Comparison of ENCODE assay signal across 6 cellular contexts in the genomic region with DNA sequence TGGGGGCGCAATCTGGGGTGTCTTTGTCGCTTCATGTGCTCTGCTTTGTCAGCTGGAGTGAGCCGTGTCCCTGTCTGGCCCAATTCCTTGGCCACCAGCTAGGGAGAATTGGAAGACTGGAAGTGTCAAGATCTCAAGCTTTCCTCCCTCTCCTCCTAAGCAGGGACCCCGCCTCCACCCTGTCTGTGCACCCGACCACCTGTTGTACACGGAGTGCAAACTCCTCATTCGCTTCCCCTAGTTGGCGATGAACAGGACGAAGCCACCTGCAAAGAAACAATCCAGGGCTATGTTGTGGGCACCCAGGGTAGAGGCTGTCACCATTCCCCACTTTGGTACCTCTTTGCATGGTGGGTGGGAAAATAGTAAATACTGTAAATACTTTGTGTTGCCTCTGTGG. TPM values are rescaled to one million over a fixed set of nuclear protein-coding genes. Genes with fewer than 3 reads are reported as not detected.
A peak's percentile ranks its signal among the peaks of the same experiment; 100 is the strongest.
DNase-seq lines count a peak whose midpoint lies in the region; ATAC-seq lines count a peak whose summit lies in the region.
"Had no signal": no experiment of that assay in that cellular context is flagged by ENCODE, and none has a peak within 500 bp of the region (broad histone marks: within the 10 kb centered on the region; RNA-seq: fewer than 3 reads in every experiment).

No MANE protein-coding gene starts in this region.

- H3K9me3 Mint-ChIP-seq in IgD-negative memory B cell = no peaks in the 10 kb centered on the region
- H3K9me3 Mint-ChIP-seq in effector memory CD8-positive, alpha-beta T cell = no peaks in the 10 kb centered on the region

- H3K27me3 Mint-ChIP-seq in IgD-negative memory B cell = no peaks in the 10 kb centered on the region
- no peaks in the 10 kb centered on the region for H3K27me3 Mint-ChIP-seq in effector memory CD8-positive, alpha-beta T cell

- no peak for ATAC-seq in effector memory CD8-positive, alpha-beta T cell (replicated peaks)
- ATAC-seq: lower lobe of right lung had no signal

- no peak for DNase-seq in effector memory CD8-positive, alpha-beta T cell
- DNase-seq in putamen (ENCODE audit: low spot score) (no peak), germinal center (ENCODE audit: low spot score) (no peak)
- DNase-seq: lower lobe of right lung; stimulated activated CD4-positive, alpha-beta T cell treated with anti-CD3 and anti-CD28 coated beads, Interleukin-2, amount 100 ng/mL, for 24 hours had no signal

- peak overlapping the region; percentile 87 to 97 (median 96) for H3K4me3 Mint-ChIP-seq in IgD-negative memory B cell
- peak overlapping the region; percentile 86 to 95 for H3K4me3 Mint-ChIP-seq in effector memory CD8-positive, alpha-beta T cell

- H3K36me3 Mint-ChIP-seq in IgD-negative memory B cell = peaks cover 7% of the 10 kb centered on the region
- H3K36me3 Mint-ChIP-seq in effector memory CD8-positive, alpha-beta T cell (ENCODE audit: insufficient read depth) = peaks cover 42% of the 10 kb centered on the region

- peak overlapping the region in 2 of 3 donors; percentile 47 to 81 for H3K27ac Mint-ChIP-seq in IgD-negative memory B cell
- H3K27ac Mint-ChIP-seq in effector memory CD8-positive, alpha-beta T cell = peak overlapping the region in 1 of 2 donors; percentile 98

- H3K4me1 Mint-ChIP-seq in IgD-negative memory B cell = peaks cover 28 to 37% (median 37%) of the 10 kb centered on the region in 3 donors
- peaks cover 27 to 39% of the 10 kb centered on the region in 2 donors for H3K4me1 Mint-ChIP-seq in effector memory CD8-positive, alpha-beta T cell (ENCODE audit: low read depth in 2 of 2)

RNA-seq across cellular contexts. Expression of a gene that starts 1.7 kb away (rescaled TPM):
- polyA plus RNA-seq in IgD-negative memory B cell = 0.70 TPM

RNA-seq across cellular contexts. Expression of a gene that starts 1.8 kb away (rescaled TPM):
- polyA plus RNA-seq in IgD-negative memory B cell = 108 TPM

RNA-seq across cellular contexts. Expression of a gene that starts 2.0 kb away (rescaled TPM):
- polyA plus RNA-seq in IgD-negative memory B cell = 34.4 TPM

RNA-seq across cellular contexts. Expression of a gene that starts 13.5 kb away (rescaled TPM):
- polyA plus RNA-seq in IgD-negative memory B cell = not detected

RNA-seq across cellular contexts. Expression of a gene that starts 20.2 kb away (rescaled TPM):
- 14.7 TPM for polyA plus RNA-seq in IgD-negative memory B cell
